Comparison of ENCODE assay signal across 9 cellular contexts in genomic region chr4:184616633-184617471, GRCh38. TPM values are rescaled to one million over a fixed set of nuclear protein-coding genes. Genes with fewer than 3 reads are reported as not detected.
A peak's percentile ranks its signal among the peaks of the same experiment; 100 is the strongest.
DNase-seq lines count a peak whose midpoint lies in the region; ATAC-seq and TF ChIP-seq lines count a peak whose summit lies in the region.
"Had no signal": no experiment of that assay in that cellular context is flagged by ENCODE, and none has a peak within 500 bp of the region (broad histone marks: within the 10 kb centered on the region; RNA-seq: fewer than 3 reads in every experiment).

No MANE protein-coding gene starts in this region.

- DNase-seq in CD1c-positive myeloid dendritic cell (ENCODE audit: extremely low spot score) (peak; percentile 62), NCI-H1436 treated with DMSO at 0.1 percent for 48 hours (lab: John Stamatoyannopoulos, UW) (no peak), Calu3 (no peak), NCI-H1930 (lab: John Stamatoyannopoulos, UW) (no peak)
- no peak for DNase-seq in stimulated activated CD4-positive, alpha-beta T cell treated with anti-CD3 and anti-CD28 coated beads, Interleukin-4, amount 100 ng/mL, for 24 hours
- DNase-seq: naive B cell had no signal

- no peak overlapping the region for H3K27ac Mint-ChIP-seq in Calu3 (ENCODE audit: unreplicated experiment)

- H3K4me1 Mint-ChIP-seq in Calu3 (ENCODE audit: low read depth, unreplicated experiment), result peaks cover 17% of the 10 kb centered on the region

- CTCF ChIA-PET in Calu3 (lab: Charles Lee), result no interaction called here

- no peak for TF ChIP-seq CTCF in Calu3 (IDR thresholded peaks at IDR 0.05; ENCODE audit: unreplicated experiment)

- no TSS peak for BruUV-seq in Calu3 (replicated peaks; lab: Mats Ljungman, UMichigan)

- H3K9me3 Mint-ChIP-seq in Calu3 (ENCODE audit: low read depth, unreplicated experiment), result peaks cover 2% of the 10 kb centered on the region

- peak; percentile 32 for TF ChIP-seq POLR2A in GM19193 (IDR thresholded peaks at IDR 0.05; ENCODE audit: extremely low read depth, insufficient read depth, insufficient read length)

- H3K36me3 Mint-ChIP-seq in Calu3 (ENCODE audit: insufficient read depth, unreplicated experiment), result no peaks in the 10 kb centered on the region

- ATAC-seq in HG02642 (IDR thresholded peaks at IDR 0.05; ENCODE audit: poor library complexity, unreplicated experiment) (peak; percentile 88), HG03558 (IDR thresholded peaks at IDR 0.05; ENCODE audit: extremely low read depth, unreplicated experiment) (peak; percentile 54)

- intact Hi-C loops in Calu3 (cut with micrococcal nuclease; ENCODE audit: unreplicated experiment), result no loop called here

- H3K27me3 Mint-ChIP-seq in Calu3 (ENCODE audit: unreplicated experiment), result no peaks in the 10 kb centered on the region
- H3K27me3 Mint-ChIP-seq: naive B cell had no signal

- no peak overlapping the region for H3K4me3 Mint-ChIP-seq in Calu3 (ENCODE audit: low read depth, unreplicated experiment)
- H3K4me3 Mint-ChIP-seq: naive B cell had no signal

RNA-seq across cellular contexts. Expression of gene CASP3, which starts 32.4 kb away (rescaled TPM):
- 21.8 and 22.2 TPM in 2 replicates for total RNA-seq in Calu3 (2022)

RNA-seq across cellular contexts. Expression of gene PRIMPOL, which starts 32.7 kb away (rescaled TPM):
- total RNA-seq in Calu3 (2022), result 12.7 and 16.0 TPM in 2 replicates
